Comparison of ENCODE assay signal across 9 cellular contexts in genomic region chr18:5309888-5310470, GRCh38. TPM values are rescaled to one million over a fixed set of nuclear protein-coding genes. Genes with fewer than 3 reads are reported as not detected.
DNase-seq lines count a peak whose midpoint lies in the region; ATAC-seq and TF ChIP-seq lines count a peak whose summit lies in the region.
"Had no signal": no experiment of that assay in that cellular context is flagged by ENCODE, and none has a peak within 500 bp of the region (broad histone marks: within the 10 kb centered on the region; RNA-seq: fewer than 3 reads in every experiment).

No MANE protein-coding gene starts in this region.

- H3K4me1 ChIP-seq in PC-9 (replicated peaks; ENCODE audit: insufficient read depth) (no peaks in the 10 kb centered on the region), left lung (peaks cover 4 to 14% of the 10 kb centered on the region in 2 donors)

- no peak for TF ChIP-seq CTCF in PC-9 (conservative IDR thresholded peaks at IDR 0.05)
- no peak for TF ChIP-seq CTCF in left lung (IDR thresholded peaks at IDR 0.05)

- no peaks in the 10 kb centered on the region for H4K20me1 ChIP-seq in PC-9 (ENCODE audit: insufficient read depth)

- H3K27ac ChIP-seq in PC-9 (no peak overlapping the region), left lung (peak overlapping the region in 1 of 2 donors; percentile 42)
- H3K27ac ChIP-seq: C4-2B had no signal

- no peaks in the 10 kb centered on the region for H3K79me2 ChIP-seq in PC-9 (ENCODE audit: low read depth)

- H3K9me2 ChIP-seq in PC-9 (ENCODE audit: insufficient read depth) = no peaks in the 10 kb centered on the region

- H3K36me3 ChIP-seq in PC-9 (ENCODE audit: low read depth) (no peaks in the 10 kb centered on the region), left lung (no peaks in the 10 kb centered on the region)

- BruUV-seq in PC-9 (replicated peaks; lab: Mats Ljungman, UMichigan) = no TSS peak

- H3K27me3 ChIP-seq in PC-9 (ENCODE audit: insufficient read depth, low read depth) (peaks cover 6% of the 10 kb centered on the region; the same call in 1 of the 2 replicates), left lung (no peaks in the 10 kb centered on the region)

- H3K4me2 ChIP-seq in PC-9 = peak overlapping the region; percentile 52

- no peaks in the 10 kb centered on the region for H3K9me3 Mint-ChIP-seq in activated T-cell treated with anti-CD3 and anti-CD28 coated beads, Interleukin-2, amount 50 U/mL, for 4 hours

- CTCF ChIA-PET in PC-9 (lab: Charles Lee) = no interaction called here

- H3K4me3 ChIP-seq in PC-9 (peak overlapping the region; percentile 28; the same call in 1 of the 2 replicates), left lung (peak overlapping the region in 1 of 2 donors; percentile 3)

- intact Hi-C loops in PC-9 (cut with micrococcal nuclease; ENCODE audit: unreplicated experiment) (no loop called here), left lung (cut with DNase I) (no loop called here), Right ventricle myocardium inferior (cut with DNase I) (no loop called here)

- DNase-seq in activated T-cell treated with anti-CD3 and anti-CD28 coated beads, Interleukin-2, amount 50 U/mL, for 4 hours = no peak
- DNase-seq in activated T-cell treated with anti-CD3 and anti-CD28 coated beads for 4 hours (no peak), PC-9 (no peak), left lung (no peak), globus pallidus (ENCODE audit: low spot score) (no peak), Right ventricle myocardium inferior (ENCODE audit: missing footprints) (no peak), NCI-H524 treated with DMSO at 0.1 percent for 48 hours (lab: John Stamatoyannopoulos, UW) (no peak)

- no peaks in the 10 kb centered on the region for H3K9me3 ChIP-seq in PC-9 (ENCODE audit: insufficient read depth, low read depth)
- H3K9me3 ChIP-seq in left lung = no peaks in the 10 kb centered on the region

- peaks cover 3% of the 10 kb centered on the region for H3K36me3 Mint-ChIP-seq in activated T-cell treated with anti-CD3 and anti-CD28 coated beads, Interleukin-2, amount 50 U/mL, for 4 hours (ENCODE audit: insufficient read depth)

- H3K4me3 Mint-ChIP-seq in activated T-cell treated with anti-CD3 and anti-CD28 coated beads, Interleukin-2, amount 50 U/mL, for 4 hours = peak overlapping the region; percentile 73

- peaks cover 27% of the 10 kb centered on the region for H3K4me1 Mint-ChIP-seq in activated T-cell treated with anti-CD3 and anti-CD28 coated beads, Interleukin-2, amount 50 U/mL, for 4 hours (ENCODE audit: low read depth)

- peak; percentile 83 to 92 for ATAC-seq in activated T-cell treated with anti-CD3 and anti-CD28 coated beads, Interleukin-2, amount 50 U/mL, for 4 hours
- peak; percentile 77 for ATAC-seq in HG02973 (IDR thresholded peaks at IDR 0.05; ENCODE audit: unreplicated experiment)
- ATAC-seq in left lung = peak; percentile 85
- ATAC-seq in Right ventricle myocardium inferior = no peak

- H3F3A ChIP-seq in PC-9 (ENCODE audit: insufficient read depth, low read depth) = peaks cover 6% of the 10 kb centered on the region

- no peak overlapping the region for H2AFZ ChIP-seq in PC-9

- H3K27me3 Mint-ChIP-seq in activated T-cell treated with anti-CD3 and anti-CD28 coated beads, Interleukin-2, amount 50 U/mL, for 4 hours (ENCODE audit: low read depth) = no peaks in the 10 kb centered on the region

- POLR2A ChIA-PET in PC-9 (lab: Charles Lee; ENCODE audit: unreplicated experiment) = no interaction called here

RNA-seq across cellular contexts. Expression of gene ZBTB14, which starts 14.5 kb away (rescaled TPM):
- total RNA-seq in activated T-cell treated with anti-CD3 and anti-CD28 coated beads, Interleukin-2, amount 50 U/mL, for 4 hours = 10 to 100 TPM; 11.8 to 16.8 (median 15.8) TPM
- 14.2 and 15.7 TPM in 2 replicates for total RNA-seq in PC-9 (2021)
- total RNA-seq in left lung = 10 to 100 TPM in 1 of 2 donors, 1 to 10 TPM in 1; 8.7 to 14.3 TPM
- 8.5 TPM for total RNA-seq in Right ventricle myocardium inferior
